Comparison of ENCODE assay signal across 12 cellular contexts in genomic region chr9:27117489-27118135, GRCh38. TPM values are rescaled to one million over a fixed set of nuclear protein-coding genes. Genes with fewer than 3 reads are reported as not detected.
DNase-seq lines count a peak whose midpoint lies in the region; ATAC-seq and TF ChIP-seq lines count a peak whose summit lies in the region.
"Had no signal": no experiment of that assay in that cellular context is flagged by ENCODE, and none has a peak within 500 bp of the region (broad histone marks: within the 10 kb centered on the region; RNA-seq: fewer than 3 reads in every experiment).

No MANE protein-coding gene starts in this region.

- H3K36me3 Mint-ChIP-seq in activated T-cell treated with anti-CD3 and anti-CD28 coated beads, Interleukin-2, amount 50 U/mL, for 4 hours (ENCODE audit: insufficient read depth) = no peaks in the 10 kb centered on the region

- DNase-seq in Caki2 (ENCODE audit: low read depth) (peak; percentile 23), NCI-H69 (lab: John Stamatoyannopoulos, UW) (peak; percentile 94), esophagus squamous epithelium (lab: John Stamatoyannopoulos, UW) (no peak), myocyte (ENCODE audit: low read depth) (peak; percentile 49), NCI-H2227 (lab: John Stamatoyannopoulos, UW; ENCODE audit: unreplicated experiment) (no peak)
- DNase-seq in activated T-cell treated with anti-CD3 and anti-CD28 coated beads, Interleukin-2, amount 50 U/mL, for 4 hours = no peak
- DNase-seq: activated T-cell treated with anti-CD3 and anti-CD28 coated beads, Interleukin-2, amount 50 U/mL, for 24 hours; CD4-positive, alpha-beta T cell; SJCRH30 had no signal

- peaks cover 3% of the 10 kb centered on the region for H3K27me3 Mint-ChIP-seq in activated T-cell treated with anti-CD3 and anti-CD28 coated beads, Interleukin-2, amount 50 U/mL, for 4 hours (ENCODE audit: low read depth)
- H3K27me3 Mint-ChIP-seq: activated T-cell treated with anti-CD3 and anti-CD28 coated beads, Interleukin-2, amount 50 U/mL, for 24 hours had no signal

- no peaks in the 10 kb centered on the region for H3K4me1 Mint-ChIP-seq in activated T-cell treated with anti-CD3 and anti-CD28 coated beads, Interleukin-2, amount 50 U/mL, for 4 hours (ENCODE audit: low read depth)

- H3K27me3 ChIP-seq in esophagus squamous epithelium = no peaks in the 10 kb centered on the region
- H3K27me3 ChIP-seq: SJCRH30 had no signal

- peak overlapping the region; percentile 9 to 81 (median 46) for H3K27ac ChIP-seq in esophagus squamous epithelium
- H3K27ac ChIP-seq: prostate gland, SJCRH30 had no signal

- TF ChIP-seq POLR2A in esophagus squamous epithelium (IDR thresholded peaks at IDR 0.05) = no peak

- no peaks in the 10 kb centered on the region for H3K36me3 ChIP-seq in esophagus squamous epithelium
- H3K36me3 ChIP-seq: prostate gland, SJCRH30 had no signal

- no peak overlapping the region for H3K4me3 Mint-ChIP-seq in activated T-cell treated with anti-CD3 and anti-CD28 coated beads, Interleukin-2, amount 50 U/mL, for 4 hours
- H3K4me3 Mint-ChIP-seq: activated T-cell treated with anti-CD3 and anti-CD28 coated beads, Interleukin-2, amount 50 U/mL, for 24 hours; CD4-positive, alpha-beta T cell had no signal

- peaks cover 0 to 31% (median 9%) of the 10 kb centered on the region in 3 donors for H3K4me1 ChIP-seq in esophagus squamous epithelium
- H3K4me1 ChIP-seq: prostate gland had no signal

- intact Hi-C loops in esophagus squamous epithelium (cut with DNase I) = no loop called here

- 44 to 49% methylated on average over 4 to 6 of the region's 10 CpGs for WGBS in esophagus squamous epithelium, 2 donors

- in situ Hi-C loops in Caki2 (cut with HindIII; ENCODE audit: low pct_unique_long_range_greater_than_20kb, low sequenced_read_pairs) = no loop called here

- no peaks in the 10 kb centered on the region for H3K9me3 Mint-ChIP-seq in activated T-cell treated with anti-CD3 and anti-CD28 coated beads, Interleukin-2, amount 50 U/mL, for 4 hours
- H3K9me3 Mint-ChIP-seq: activated T-cell treated with anti-CD3 and anti-CD28 coated beads, Interleukin-2, amount 50 U/mL, for 24 hours; CD4-positive, alpha-beta T cell had no signal

- no peak overlapping the region for H3K4me3 ChIP-seq in esophagus squamous epithelium
- H3K4me3 ChIP-seq: prostate gland, SJCRH30 had no signal

- H3K9me3 ChIP-seq in esophagus squamous epithelium = no peaks in the 10 kb centered on the region
- H3K9me3 ChIP-seq: prostate gland, SJCRH30 had no signal

- TF ChIP-seq CTCF in esophagus squamous epithelium (IDR thresholded peaks at IDR 0.05) = no peak

- ATAC-seq in HG02981 (IDR thresholded peaks at IDR 0.05; ENCODE audit: unreplicated experiment) = no peak
- ATAC-seq in activated T-cell treated with anti-CD3 and anti-CD28 coated beads, Interleukin-2, amount 50 U/mL, for 4 hours = no peak
- no peak for ATAC-seq in HG02571 (IDR thresholded peaks at IDR 0.05; ENCODE audit: unreplicated experiment)

RNA-seq across cellular contexts. Expression of gene TEK, which starts 8.6 kb away (rescaled TPM):
- total RNA-seq in Caki2 (2014; rRNA removed; shearing (Covaris generic); ENCODE audit: low replicate concordance) = 1.5 TPM in 1 of 2 replicates, not detected in the other
- total RNA-seq in esophagus squamous epithelium (1 to 10 TPM in 3 of 4 donors, under 1 TPM in 1; 0.72 to 7.4 (median 4.0) TPM), myocyte (0.26 and 0.72 TPM in 2 replicates)
- polyA plus RNA-seq in myocyte (2012) = 7.7 TPM
- total RNA-seq in activated T-cell treated with anti-CD3 and anti-CD28 coated beads, Interleukin-2, amount 50 U/mL, for 4 hours = under 1 TPM in 1 of 3 donors, not detected in 2; 0.05 TPM
- total RNA-seq: CD4-positive, alpha-beta T cell had no signal

Comparison
In these comparisons a context has a peak if more than half of its experiments do, and no peak if none do; other contexts are left out.
1. DNase-seq: peak in Caki2 (single experiment), NCI-H69 (single experiment) and myocyte (single experiment); none in esophagus squamous epithelium (single experiment), NCI-H2227 (single experiment) and activated T-cell treated with anti-CD3 and anti-CD28 coated beads, Interleukin-2, amount 50 U/mL, for 4 hours (single experiment).